14 cellular contexts compared by ENCODE assay signal in genomic region chr12:92582888-92583287, GRCh38.
DNase-seq lines count a peak whose midpoint lies in the region; ATAC-seq and TF ChIP-seq lines count a peak whose summit lies in the region.
"Had no signal": no experiment of that assay in that cellular context is flagged by ENCODE, and none has a peak within 500 bp of the region (broad histone marks: within the 10 kb centered on the region; RNA-seq: fewer than 3 reads in every experiment).

No MANE protein-coding gene starts in this region.

- no peak for ATAC-seq in GM23338
- ATAC-seq in HG03159 (IDR thresholded peaks at IDR 0.05; ENCODE audit: unreplicated experiment) = no peak
- ATAC-seq in GM19351 (IDR thresholded peaks at IDR 0.05; ENCODE audit: unreplicated experiment) = no peak
- ATAC-seq in HG02623 (IDR thresholded peaks at IDR 0.05; ENCODE audit: unreplicated experiment) = no peak

- H3K27me3 Mint-ChIP-seq in GM23338 (ENCODE audit: insufficient read depth, low read depth, poor library complexity) = peaks cover 2% of the 10 kb centered on the region

- peaks cover 4% of the 10 kb centered on the region; the same call in 1 of the 2 replicates for H3K9me2 ChIP-seq in GM23338 (ENCODE audit: insufficient read depth)

- DNase-seq in GM23338 (ENCODE audit: low spot score) = peak; percentile 14
- peak; percentile 16 for DNase-seq in amniotic epithelial cell (ENCODE audit: low read depth)
- DNase-seq in fibroblast of the aortic adventitia (ENCODE audit: low read depth) = peak; percentile 36
- peak; percentile 44 for DNase-seq in retina
- DNase-seq: HFFc6; IMR-90; Kasumi-1; NCI-H1105; NK-92 treated with Interleukin-12 subunit alpha and Interleukin-12 subunit beta, amount 100 ng/mL, for 24 hours; OCI-M1; RPMI8226 had no signal

- no peak overlapping the region for H3K27ac Mint-ChIP-seq in GM23338
- H3K27ac Mint-ChIP-seq: HFFc6 had no signal

- H3K36me3 ChIP-seq in GM23338 (ENCODE audit: insufficient read depth) = no peaks in the 10 kb centered on the region

- H3K79me2 ChIP-seq in GM23338 (replicated peaks; ENCODE audit: insufficient read depth) = no peaks in the 10 kb centered on the region

- H3K27me3 ChIP-seq in GM23338 (ENCODE audit: insufficient read depth) = no peaks in the 10 kb centered on the region

- no peaks in the 10 kb centered on the region for H3K4me1 ChIP-seq in GM23338 (ENCODE audit: insufficient read depth)

- H3K9me3 Mint-ChIP-seq in GM23338 = peaks cover 2% of the 10 kb centered on the region; the same call in 1 of the 3 replicates

- no peak overlapping the region for H3K4me2 ChIP-seq in GM23338

- H3K4me3 Mint-ChIP-seq in GM23338 = no peak overlapping the region
- H3K4me3 Mint-ChIP-seq: HFFc6 had no signal

- H3F3A ChIP-seq in GM23338 (replicated peaks; ENCODE audit: low read depth) = no peaks in the 10 kb centered on the region

- H2AFZ ChIP-seq in GM23338 = no peak overlapping the region

- H4K20me1 ChIP-seq in GM23338 (replicated peaks; ENCODE audit: insufficient read depth) = no peaks in the 10 kb centered on the region

- TF ChIP-seq CTCF in GM23338 (conservative IDR thresholded peaks at IDR 0.05; ENCODE audit: low read depth in 2 of 2) (no peak), fibroblast of the aortic adventitia (IDR thresholded peaks at IDR 0.05; ENCODE audit: insufficient read depth, low read length) (no peak)

- no peak overlapping the region for H3K4me3 ChIP-seq in GM23338
- H3K4me3 ChIP-seq in fibroblast of the aortic adventitia (ENCODE audit: low read depth, low read length) = no peak overlapping the region

- peaks cover 7% of the 10 kb centered on the region; the same call in 2 of the 3 replicates for H3K4me1 Mint-ChIP-seq in GM23338

- H3K27ac ChIP-seq in GM23338 (ENCODE audit: low read depth) = no peak overlapping the region

- peaks cover 2% of the 10 kb centered on the region; the same call in 2 of the 3 replicates for H3K36me3 Mint-ChIP-seq in GM23338 (ENCODE audit: low read depth)

TF ChIP-seq in GM23338, 12 proteins besides CTCF, POLR2A, EP300 and RAD21:
- TF ChIP-seq POLR2AphosphoS5 (IDR thresholded peaks at IDR 0.05; ENCODE audit: low read depth) (no peak), NANOG (IDR thresholded peaks at IDR 0.05; ENCODE audit: borderline replicate concordance) (no peak), CREB1 (CRISPR knock-in tag; IDR thresholded peaks at IDR 0.05; ENCODE audit: low read depth) (no peak), ZNF331 (CRISPR knock-in tag; IDR thresholded peaks at IDR 0.05; ENCODE audit: low read depth) (no peak), EZH2 (IDR thresholded peaks at IDR 0.05; ENCODE audit: low read depth, unreplicated experiment) (no peak), ZNF114 (CRISPR knock-in tag; IDR thresholded peaks at IDR 0.05) (no peak), JUNB (IDR thresholded peaks at IDR 0.05; ENCODE audit: unreplicated experiment) (no peak), STAT1 (IDR thresholded peaks at IDR 0.05; ENCODE audit: unreplicated experiment) (no peak), EZH2phosphoT487 (IDR thresholded peaks at IDR 0.05; ENCODE audit: unreplicated experiment) (no peak)
- TF ChIP-seq, protein P1, sequence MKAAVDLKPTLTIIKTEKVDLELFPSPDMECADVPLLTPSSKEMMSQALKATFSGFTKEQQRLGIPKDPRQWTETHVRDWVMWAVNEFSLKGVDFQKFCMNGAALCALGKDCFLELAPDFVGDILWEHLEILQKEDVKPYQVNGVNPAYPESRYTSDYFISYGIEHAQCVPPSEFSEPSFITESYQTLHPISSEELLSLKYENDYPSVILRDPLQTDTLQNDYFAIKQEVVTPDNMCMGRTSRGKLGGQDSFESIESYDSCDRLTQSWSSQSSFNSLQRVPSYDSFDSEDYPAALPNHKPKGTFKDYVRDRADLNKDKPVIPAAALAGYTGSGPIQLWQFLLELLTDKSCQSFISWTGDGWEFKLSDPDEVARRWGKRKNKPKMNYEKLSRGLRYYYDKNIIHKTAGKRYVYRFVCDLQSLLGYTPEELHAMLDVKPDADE (IDR thresholded peaks at IDR 0.05) = no peak
- TF ChIP-seq, protein P2, sequence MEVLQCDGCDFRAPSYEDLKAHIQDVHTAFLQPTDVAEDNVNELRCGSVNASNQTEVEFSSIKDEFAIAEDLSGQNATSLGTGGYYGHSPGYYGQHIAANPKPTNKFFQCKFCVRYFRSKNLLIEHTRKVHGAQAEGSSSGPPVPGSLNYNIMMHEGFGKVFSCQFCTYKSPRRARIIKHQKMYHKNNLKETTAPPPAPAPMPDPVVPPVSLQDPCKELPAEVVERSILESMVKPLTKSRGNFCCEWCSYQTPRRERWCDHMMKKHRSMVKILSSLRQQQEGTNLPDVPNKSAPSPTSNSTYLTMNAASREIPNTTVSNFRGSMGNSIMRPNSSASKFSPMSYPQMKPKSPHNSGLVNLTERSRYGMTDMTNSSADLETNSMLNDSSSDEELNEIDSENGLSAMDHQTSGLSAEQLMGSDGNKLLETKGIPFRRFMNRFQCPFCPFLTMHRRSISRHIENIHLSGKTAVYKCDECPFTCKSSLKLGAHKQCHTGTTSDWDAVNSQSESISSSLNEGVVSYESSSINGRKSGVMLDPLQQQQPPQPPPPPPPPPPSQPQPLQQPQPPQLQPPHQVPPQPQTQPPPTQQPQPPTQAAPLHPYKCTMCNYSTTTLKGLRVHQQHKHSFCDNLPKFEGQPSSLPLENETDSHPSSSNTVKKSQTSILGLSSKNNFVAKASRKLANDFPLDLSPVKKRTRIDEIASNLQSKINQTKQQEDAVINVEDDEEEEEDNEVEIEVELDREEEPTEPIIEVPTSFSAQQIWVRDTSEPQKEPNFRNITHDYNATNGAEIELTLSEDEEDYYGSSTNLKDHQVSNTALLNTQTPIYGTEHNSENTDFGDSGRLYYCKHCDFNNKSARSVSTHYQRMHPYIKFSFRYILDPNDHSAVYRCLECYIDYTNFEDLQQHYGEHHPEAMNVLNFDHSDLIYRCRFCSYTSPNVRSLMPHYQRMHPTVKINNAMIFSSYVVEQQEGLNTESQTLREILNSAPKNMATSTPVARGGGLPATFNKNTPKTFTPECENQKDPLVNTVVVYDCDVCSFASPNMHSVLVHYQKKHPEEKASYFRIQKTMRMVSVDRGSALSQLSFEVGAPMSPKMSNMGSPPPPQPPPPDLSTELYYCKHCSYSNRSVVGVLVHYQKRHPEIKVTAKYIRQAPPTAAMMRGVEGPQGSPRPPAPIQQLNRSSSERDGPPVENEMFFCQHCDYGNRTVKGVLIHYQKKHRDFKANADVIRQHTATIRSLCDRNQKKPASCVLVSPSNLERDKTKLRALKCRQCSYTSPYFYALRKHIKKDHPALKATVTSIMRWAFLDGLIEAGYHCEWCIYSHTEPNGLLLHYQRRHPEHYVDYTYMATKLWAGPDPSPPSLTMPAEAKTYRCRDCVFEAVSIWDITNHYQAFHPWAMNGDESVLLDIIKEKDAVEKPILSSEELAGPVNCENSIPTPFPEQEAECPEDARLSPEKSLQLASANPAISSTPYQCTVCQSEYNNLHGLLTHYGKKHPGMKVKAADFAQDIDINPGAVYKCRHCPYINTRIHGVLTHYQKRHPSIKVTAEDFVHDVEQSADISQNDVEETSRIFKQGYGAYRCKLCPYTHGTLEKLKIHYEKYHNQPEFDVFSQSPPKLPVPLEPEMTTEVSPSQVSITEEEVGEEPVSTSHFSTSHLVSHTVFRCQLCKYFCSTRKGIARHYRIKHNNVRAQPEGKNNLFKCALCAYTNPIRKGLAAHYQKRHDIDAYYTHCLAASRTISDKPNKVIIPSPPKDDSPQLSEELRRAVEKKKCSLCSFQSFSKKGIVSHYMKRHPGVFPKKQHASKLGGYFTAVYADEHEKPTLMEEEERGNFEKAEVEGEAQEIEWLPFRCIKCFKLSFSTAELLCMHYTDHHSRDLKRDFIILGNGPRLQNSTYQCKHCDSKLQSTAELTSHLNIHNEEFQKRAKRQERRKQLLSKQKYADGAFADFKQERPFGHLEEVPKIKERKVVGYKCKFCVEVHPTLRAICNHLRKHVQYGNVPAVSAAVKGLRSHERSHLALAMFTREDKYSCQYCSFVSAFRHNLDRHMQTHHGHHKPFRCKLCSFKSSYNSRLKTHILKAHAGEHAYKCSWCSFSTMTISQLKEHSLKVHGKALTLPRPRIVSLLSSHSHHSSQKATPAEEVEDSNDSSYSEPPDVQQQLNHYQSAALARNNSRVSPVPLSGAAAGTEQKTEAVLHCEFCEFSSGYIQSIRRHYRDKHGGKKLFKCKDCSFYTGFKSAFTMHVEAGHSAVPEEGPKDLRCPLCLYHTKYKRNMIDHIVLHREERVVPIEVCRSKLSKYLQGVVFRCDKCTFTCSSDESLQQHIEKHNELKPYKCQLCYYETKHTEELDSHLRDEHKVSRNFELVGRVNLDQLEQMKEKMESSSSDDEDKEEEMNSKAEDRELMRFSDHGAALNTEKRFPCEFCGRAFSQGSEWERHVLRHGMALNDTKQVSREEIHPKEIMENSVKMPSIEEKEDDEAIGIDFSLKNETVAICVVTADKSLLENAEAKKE (CRISPR knock-in tag; IDR thresholded peaks at IDR 0.05) = no peak
- TF ChIP-seq, protein P3, sequence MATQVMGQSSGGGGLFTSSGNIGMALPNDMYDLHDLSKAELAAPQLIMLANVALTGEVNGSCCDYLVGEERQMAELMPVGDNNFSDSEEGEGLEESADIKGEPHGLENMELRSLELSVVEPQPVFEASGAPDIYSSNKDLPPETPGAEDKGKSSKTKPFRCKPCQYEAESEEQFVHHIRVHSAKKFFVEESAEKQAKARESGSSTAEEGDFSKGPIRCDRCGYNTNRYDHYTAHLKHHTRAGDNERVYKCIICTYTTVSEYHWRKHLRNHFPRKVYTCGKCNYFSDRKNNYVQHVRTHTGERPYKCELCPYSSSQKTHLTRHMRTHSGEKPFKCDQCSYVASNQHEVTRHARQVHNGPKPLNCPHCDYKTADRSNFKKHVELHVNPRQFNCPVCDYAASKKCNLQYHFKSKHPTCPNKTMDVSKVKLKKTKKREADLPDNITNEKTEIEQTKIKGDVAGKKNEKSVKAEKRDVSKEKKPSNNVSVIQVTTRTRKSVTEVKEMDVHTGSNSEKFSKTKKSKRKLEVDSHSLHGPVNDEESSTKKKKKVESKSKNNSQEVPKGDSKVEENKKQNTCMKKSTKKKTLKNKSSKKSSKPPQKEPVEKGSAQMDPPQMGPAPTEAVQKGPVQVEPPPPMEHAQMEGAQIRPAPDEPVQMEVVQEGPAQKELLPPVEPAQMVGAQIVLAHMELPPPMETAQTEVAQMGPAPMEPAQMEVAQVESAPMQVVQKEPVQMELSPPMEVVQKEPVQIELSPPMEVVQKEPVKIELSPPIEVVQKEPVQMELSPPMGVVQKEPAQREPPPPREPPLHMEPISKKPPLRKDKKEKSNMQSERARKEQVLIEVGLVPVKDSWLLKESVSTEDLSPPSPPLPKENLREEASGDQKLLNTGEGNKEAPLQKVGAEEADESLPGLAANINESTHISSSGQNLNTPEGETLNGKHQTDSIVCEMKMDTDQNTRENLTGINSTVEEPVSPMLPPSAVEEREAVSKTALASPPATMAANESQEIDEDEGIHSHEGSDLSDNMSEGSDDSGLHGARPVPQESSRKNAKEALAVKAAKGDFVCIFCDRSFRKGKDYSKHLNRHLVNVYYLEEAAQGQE (IDR thresholded peaks at IDR 0.05; ENCODE audit: unreplicated experiment) = no peak
